ENCODE assay signal across 8 cellular contexts in genomic region chr17:71975998-71976649, GRCh38.
DNase-seq lines count a peak whose midpoint lies in the region; ATAC-seq and TF ChIP-seq lines count a peak whose summit lies in the region.

No MANE protein-coding gene starts in this region.

- H3K27me3 Mint-ChIP-seq in activated CD8-positive, alpha-beta memory T cell treated with anti-CD3 and anti-CD28 coated beads, Interleukin-2, amount 10 ng/mL, durations not matched to agents 7 days and 5 days: no peaks in the 10 kb centered on the region

- CTCF ChIA-PET in activated CD8-positive, alpha-beta memory T cell treated with anti-CD3 and anti-CD28 coated beads, Interleukin-2, amount 10 ng/mL, durations not matched to agents 7 days and 5 days (lab: Charles Lee): no interaction called here

- H3K9me3 Mint-ChIP-seq in activated CD8-positive, alpha-beta memory T cell treated with anti-CD3 and anti-CD28 coated beads, Interleukin-2, amount 10 ng/mL, durations not matched to agents 7 days and 5 days (ENCODE audit: low read depth): peaks cover 3% of the 10 kb centered on the region

- H3K9me3 ChIP-seq in thoracic aorta: no peaks in the 10 kb centered on the region
- no peaks in the 10 kb centered on the region for H3K9me3 ChIP-seq in SJCRH30 (replicated peaks)

- peak overlapping the region; percentile 76 for H3K4me3 ChIP-seq in thoracic aorta
- no peak overlapping the region for H3K4me3 ChIP-seq in SJCRH30

- H3K4me3 Mint-ChIP-seq in activated CD8-positive, alpha-beta memory T cell treated with anti-CD3 and anti-CD28 coated beads, Interleukin-2, amount 10 ng/mL, durations not matched to agents 7 days and 5 days: no peak overlapping the region

- TF ChIP-seq CTCF in thoracic aorta (IDR thresholded peaks at IDR 0.05): no peak

- H3K27ac ChIP-seq in caudate nucleus (ENCODE audit: low read depth, low read length) (peak overlapping the region; percentile 14), layer of hippocampus (ENCODE audit: low read depth, low read length) (peak overlapping the region; percentile 3), thoracic aorta (peak overlapping the region; percentile 19 to 33), SJCRH30 (no peak overlapping the region)

- peaks cover 2% of the 10 kb centered on the region for H3K36me3 Mint-ChIP-seq in activated CD8-positive, alpha-beta memory T cell treated with anti-CD3 and anti-CD28 coated beads, Interleukin-2, amount 10 ng/mL, durations not matched to agents 7 days and 5 days

- DNase-seq in HT1080 (ENCODE audit: low read depth): peak; percentile 95
- peak in 55 of 61 donors; percentile 9 to 85 (median 56) for DNase-seq in caudate nucleus (lab: John Stamatoyannopoulos, UW)
- peak; percentile 85 for DNase-seq in thoracic aorta (ENCODE audit: low spot score)
- no peak for DNase-seq in activated CD8-positive, alpha-beta memory T cell treated with anti-CD3 and anti-CD28 coated beads, Interleukin-2, amount 10 ng/mL, durations not matched to agents 7 days and 5 days
- DNase-seq in SJCRH30: no peak

- ATAC-seq in thoracic aorta (ENCODE audit: insufficient number of reproducible peaks, low FRiP score, low read depth) (peak; percentile 95), GM21423 (IDR thresholded peaks at IDR 0.05; ENCODE audit: unreplicated experiment) (no peak), GM19463 (IDR thresholded peaks at IDR 0.05; ENCODE audit: unreplicated experiment) (no peak)
- ATAC-seq in activated CD8-positive, alpha-beta memory T cell treated with anti-CD3 and anti-CD28 coated beads, Interleukin-2, amount 10 ng/mL, durations not matched to agents 7 days and 5 days: no peak

- H3K27me3 ChIP-seq in layer of hippocampus (ENCODE audit: control insufficient read depth, insufficient read depth, low read length) (no peaks in the 10 kb centered on the region), thoracic aorta (replicated peaks; ENCODE audit: insufficient read depth) (no peaks in the 10 kb centered on the region), SJCRH30 (no peaks in the 10 kb centered on the region)

- H3K36me3 ChIP-seq in thoracic aorta (no peaks in the 10 kb centered on the region), SJCRH30 (no peaks in the 10 kb centered on the region)

- peaks cover 5 to 14% of the 10 kb centered on the region in 2 donors for H3K4me1 ChIP-seq in thoracic aorta (ENCODE audit: control insufficient read depth in 1 of 2, low read depth in 2 of 2)
- no peaks in the 10 kb centered on the region for H3K4me1 ChIP-seq in SJCRH30

- no peak overlapping the region for H3K27ac Mint-ChIP-seq in activated CD8-positive, alpha-beta memory T cell treated with anti-CD3 and anti-CD28 coated beads, Interleukin-2, amount 10 ng/mL, durations not matched to agents 7 days and 5 days

- H3K4me1 Mint-ChIP-seq in activated CD8-positive, alpha-beta memory T cell treated with anti-CD3 and anti-CD28 coated beads, Interleukin-2, amount 10 ng/mL, durations not matched to agents 7 days and 5 days: no peaks in the 10 kb centered on the region

Comparison
In these comparisons a context has a peak if more than half of its experiments do, and no peak if none do; other contexts are left out.
1. DNase-seq: peak in HT1080 (single experiment), caudate nucleus (55 of 61) and thoracic aorta (single experiment); none in activated CD8-positive, alpha-beta memory T cell treated with anti-CD3 and anti-CD28 coated beads, Interleukin-2, amount 10 ng/mL, durations not matched to agents 7 days and 5 days (single experiment) and SJCRH30 (0 of 2).